9 cellular contexts compared by ENCODE assay signal in the genomic region with DNA sequence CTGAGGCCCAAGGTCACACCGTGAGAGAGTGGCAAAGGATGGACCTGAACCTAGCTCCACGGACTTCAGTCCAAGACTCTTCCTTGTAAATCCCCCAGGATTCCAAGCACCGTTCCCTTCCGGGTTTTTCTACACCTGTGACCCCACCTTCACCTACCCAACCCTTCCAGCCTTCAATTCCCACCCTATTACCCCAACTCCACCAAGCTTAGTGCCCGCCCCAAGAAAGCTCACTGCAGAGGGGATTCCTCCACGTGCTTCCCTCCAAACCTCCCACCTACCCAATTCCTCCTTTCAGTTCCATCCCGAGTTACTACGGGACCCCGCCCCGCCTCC. TPM values are rescaled to one million over a fixed set of nuclear protein-coding genes. Genes with fewer than 3 reads are reported as not detected.
DNase-seq lines count a peak whose midpoint lies in the region; ATAC-seq, FAIRE-seq and TF ChIP-seq lines count a peak whose summit lies in the region.
"Had no signal": no experiment of that assay in that cellular context is flagged by ENCODE, and none has a peak within 500 bp of the region (broad histone marks: within the 10 kb centered on the region; RNA-seq: fewer than 3 reads in every experiment).

No MANE protein-coding gene starts in this region.

- H3K27ac ChIP-seq in SK-N-MC (peak overlapping the region; percentile 90), pancreas (peak overlapping the region; percentile 25 to 86 (median 71))

- intact Hi-C loops in pancreas (cut with DNase I), result no loop called here

- DNase-seq in DMS79 (lab: John Stamatoyannopoulos, UW), result peak; percentile 29
- no peak for DNase-seq in SK-N-MC (ENCODE audit: low read depth, low spot score)
- no peak for DNase-seq in fibroblast of mammary gland (ENCODE audit: low read depth)
- peak in 2 of 6 donors; percentile 33 to 39 for DNase-seq in pancreas
- DNase-seq in GDM1 (lab: John Stamatoyannopoulos, UW), result no peak

- H3K36me3 ChIP-seq in SK-N-MC (ENCODE audit: insufficient read depth, low read length), result peaks cover 38% of the 10 kb centered on the region
- peaks cover 0 to 8% (median 3%) of the 10 kb centered on the region in 3 donors for H3K36me3 ChIP-seq in pancreas

- H3K4me3 ChIP-seq in SK-N-MC (peak overlapping the region; percentile 87), fibroblast of mammary gland (ENCODE audit: control insufficient read depth, low read depth, low read length) (peak overlapping the region; percentile 97), pancreas (peak overlapping the region; percentile 69 to 95 (median 90))

- ATAC-seq in HG03025 (IDR thresholded peaks at IDR 0.05; ENCODE audit: low FRiP score, unreplicated experiment) (peak; percentile 1), pancreas (peak; percentile 56 to 63 (median 61)), HG02623 (IDR thresholded peaks at IDR 0.05; ENCODE audit: unreplicated experiment) (no peak), HG03095 (IDR thresholded peaks at IDR 0.05; ENCODE audit: unreplicated experiment) (no peak)

- 0 to 1% methylated on average over 10 of the region's 10 CpGs for WGBS in pancreas, 2 donors

- TF ChIP-seq CTCF in fibroblast of mammary gland (conservative IDR thresholded peaks at IDR 0.05; ENCODE audit: control insufficient read depth, insufficient read depth, low read depth, low read length) (no peak), pancreas (IDR thresholded peaks at IDR 0.05) (no peak)

- peaks cover 6 to 16% (median 8%) of the 10 kb centered on the region in 3 donors for H3K4me1 ChIP-seq in pancreas

- H3K9me3 ChIP-seq in SK-N-MC (ENCODE audit: low read depth, low read length), result no peaks in the 10 kb centered on the region
- no peaks in the 10 kb centered on the region for H3K9me3 ChIP-seq in pancreas

- no peak for FAIRE-seq in pancreas (lab: Jason Lieb, UNC)

- no peaks in the 10 kb centered on the region for H3K27me3 ChIP-seq in pancreas

- peak overlapping the region; percentile 98 for H3K9ac ChIP-seq in SK-N-MC (ENCODE audit: insufficient read length)

RNA-seq across cellular contexts. Expression of a gene that starts 0.5 kb away (rescaled TPM):
- total RNA-seq in pancreas, result 10 to 100 TPM; 15.9 to 42.8 (median 23.3) TPM
- polyA plus RNA-seq in pancreas, result 10 to 100 TPM; 26.2 to 26.5 TPM

RNA-seq across cellular contexts. Expression of a gene that starts 2.0 kb away (rescaled TPM):
- total RNA-seq in pancreas, result 1 to 10 TPM in 4 of 6 donors, under 1 TPM in 2; 0.51 to 2.7 (median 1.1) TPM
- 1 to 10 TPM; 3.1 to 3.7 TPM for polyA plus RNA-seq in pancreas

RNA-seq across cellular contexts. Expression of a gene that starts 13.4 kb away (rescaled TPM):
- 10 to 100 TPM; 11.1 to 29.6 (median 18.1) TPM for total RNA-seq in pancreas
- polyA plus RNA-seq in pancreas, result 10 to 100 TPM; 31.3 to 32.5 TPM

RNA-seq across cellular contexts. Expression of a gene that starts 17.0 kb away (rescaled TPM):
- total RNA-seq in pancreas, result not detected
- under 1 TPM in 1 of 2 donors, not detected in 1; 0.19 TPM for polyA plus RNA-seq in pancreas
- total RNA-seq: T-helper 1 cell treated with Interleukin-12 subunit alpha and Interleukin-12 subunit beta and Interleukin-4 antibody, amounts not matched to agents 30 ng/mL and 1 ng/mL, for 36 hours had no signal

RNA-seq across cellular contexts. Expression of a gene that starts 34.3 kb away (rescaled TPM):
- total RNA-seq in pancreas, result 1 to 10 TPM in 2 of 6 donors, under 1 TPM in 4; 0.51 to 1.3 (median 0.67) TPM
- 1 to 10 TPM; 3.5 to 5.6 TPM for polyA plus RNA-seq in pancreas

Comparison
In these comparisons a context has a peak if more than half of its experiments do, and no peak if none do; other contexts are left out.
1. ATAC-seq: peak in HG03025 (single experiment) and pancreas (4 of 4); none in HG02623 (single experiment) and HG03095 (single experiment).
2. Peak in every context shown above with its lines, with median percentiles within 50 percentile points of each other: H3K4me3 ChIP-seq.